ENCODE assay signal across 8 cellular contexts in the genomic region with DNA sequence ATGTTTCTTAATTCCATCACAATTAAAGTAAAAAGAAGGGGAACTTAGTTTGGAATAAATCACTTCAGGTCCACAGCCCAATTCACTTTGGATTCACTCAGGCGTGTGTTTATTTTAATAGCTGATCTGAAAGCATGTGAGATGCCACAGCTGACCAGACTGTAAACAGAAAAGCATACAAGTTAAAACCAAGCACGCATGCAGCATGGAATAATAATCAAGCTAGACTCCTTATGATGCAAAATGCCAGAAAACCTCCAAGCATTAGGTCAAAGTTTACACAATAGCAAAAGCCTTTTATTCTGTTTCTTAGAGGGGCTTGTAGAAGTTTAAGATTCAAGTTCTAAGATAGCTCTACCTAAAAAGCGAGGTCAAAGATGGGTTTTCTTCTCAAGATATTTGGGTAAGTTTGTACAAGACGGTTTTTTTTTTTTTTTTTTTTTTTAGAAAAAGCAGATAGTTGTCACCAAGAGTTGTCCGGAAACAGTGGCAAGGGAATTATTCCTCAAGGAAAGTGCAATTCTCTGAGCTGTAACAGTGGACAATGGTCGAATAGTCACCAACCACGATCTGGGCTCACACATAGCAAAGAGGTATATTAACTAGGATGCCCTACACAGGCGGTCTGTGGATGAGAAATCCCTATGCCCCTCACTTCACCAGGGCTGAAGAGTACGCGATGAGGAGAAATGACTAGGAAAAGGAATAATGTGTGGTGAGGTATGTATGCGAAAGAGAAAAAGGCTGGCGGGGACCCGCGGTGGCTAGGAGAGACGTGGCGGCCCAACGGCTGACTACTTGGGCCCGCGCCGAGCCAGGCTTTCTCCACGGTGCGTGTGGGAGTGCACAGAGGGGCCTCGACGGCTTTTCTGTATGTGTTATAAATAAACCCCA. TPM values are rescaled to one million over a fixed set of nuclear protein-coding genes. Genes with fewer than 3 reads are reported as not detected.
DNase-seq lines count a peak whose midpoint lies in the region; ATAC-seq and TF ChIP-seq lines count a peak whose summit lies in the region.

No MANE protein-coding gene starts in this region.

- peak overlapping the region; percentile 95 for H3K4me3 Mint-ChIP-seq in type B pancreatic cell
- H3K4me3 Mint-ChIP-seq in activated CD8-positive, alpha-beta T cell treated with anti-CD3 and anti-CD28 coated beads for 36 hours, result no peak overlapping the region

- peak overlapping the region; percentile 36 for H2AK5ac ChIP-seq in mesenchymal stem cell (ENCODE audit: low read length, severe bottlenecking)

- peak overlapping the region in 1 of 2 experiments; percentile 84 for H3K4ac ChIP-seq in mesenchymal stem cell (ENCODE audit: low read depth in 1 of 2, low read length in 2 of 2)

- no peaks in the 10 kb centered on the region for H3K4me1 Mint-ChIP-seq in type B pancreatic cell (ENCODE audit: unreplicated experiment)
- H3K4me1 Mint-ChIP-seq in activated CD8-positive, alpha-beta T cell treated with anti-CD3 and anti-CD28 coated beads for 36 hours (ENCODE audit: low read depth), result peaks cover 6% of the 10 kb centered on the region

- H2BK15ac ChIP-seq in mesenchymal stem cell (ENCODE audit: low read depth, poor library complexity, severe bottlenecking), result no peak overlapping the region

- H3K27ac ChIP-seq in duodenal mucosa (ENCODE audit: low read depth, low read length), result no peak overlapping the region
- peak overlapping the region; percentile 94 for H3K27ac ChIP-seq in mesenchymal stem cell (ENCODE audit: low read length, poor library complexity, severe bottlenecking)
- H3K27ac ChIP-seq in OCI-LY7 (ENCODE audit: low read depth, low read length, poor library complexity, severe bottlenecking), result no peak overlapping the region

- BruUV-seq in OCI-LY7 (replicated peaks; lab: Mats Ljungman, UMichigan), result no TSS peak

- H3K4me3 ChIP-seq in duodenal mucosa (ENCODE audit: low read depth in 1 of 2, low read length in 2 of 2) (peak overlapping the region; percentile 50 to 83), mesenchymal stem cell (ENCODE audit: insufficient read depth in 1 of 2, low read depth in 1 of 2, low read length in 2 of 2) (peak overlapping the region; percentile 39 to 79), OCI-LY7 (ENCODE audit: low read depth, low read length, poor library complexity, severe bottlenecking) (no peak overlapping the region)

- no peak overlapping the region for H3K27ac Mint-ChIP-seq in type B pancreatic cell
- H3K27ac Mint-ChIP-seq in activated CD8-positive, alpha-beta T cell treated with anti-CD3 and anti-CD28 coated beads for 36 hours, result no peak overlapping the region

- no peaks in the 10 kb centered on the region for H3K4me1 ChIP-seq in duodenal mucosa (ENCODE audit: control insufficient read depth in 1 of 2, insufficient read depth in 2 of 2, low read length in 2 of 2)
- no peaks in the 10 kb centered on the region for H3K4me1 ChIP-seq in mesenchymal stem cell (ENCODE audit: control insufficient read depth, insufficient read depth, low read depth, low read length)
- no peaks in the 10 kb centered on the region for H3K4me1 ChIP-seq in OCI-LY7 (ENCODE audit: insufficient read depth, low read length, poor library complexity, severe bottlenecking)

- no peaks in the 10 kb centered on the region for H3K27me3 Mint-ChIP-seq in type B pancreatic cell
- peaks cover 16% of the 10 kb centered on the region for H3K27me3 Mint-ChIP-seq in activated CD8-positive, alpha-beta T cell treated with anti-CD3 and anti-CD28 coated beads for 36 hours

- DNase-seq in SHP77 treated with DMSO at 0.1 percent for 48 hours (lab: John Stamatoyannopoulos, UW) (peak; percentile 29), SHP77 (lab: John Stamatoyannopoulos, UW) (no peak), mesenchymal stem cell (peak; percentile 82), type B pancreatic cell (ENCODE audit: extremely low spot score, unreplicated experiment) (no peak), OCI-LY7 (ENCODE audit: low spot score) (no peak)
- DNase-seq in activated CD8-positive, alpha-beta T cell treated with anti-CD3 and anti-CD28 coated beads for 36 hours, result no peak

- H2AFZ ChIP-seq in mesenchymal stem cell (ENCODE audit: low read depth, low read length), result peak overlapping the region; percentile 14
- no peak overlapping the region for H2AFZ ChIP-seq in OCI-LY7 (ENCODE audit: low read length)

- H3K4me2 ChIP-seq in mesenchymal stem cell (ENCODE audit: low read length, poor library complexity, severe bottlenecking) (peak overlapping the region; percentile 53), OCI-LY7 (ENCODE audit: low read length) (no peak overlapping the region)

- H3K27me3 ChIP-seq in duodenal mucosa (ENCODE audit: control insufficient read depth in 1 of 2, insufficient read depth in 2 of 2, low read length in 2 of 2), result no peaks in the 10 kb centered on the region
- no peaks in the 10 kb centered on the region for H3K27me3 ChIP-seq in mesenchymal stem cell (ENCODE audit: control insufficient read depth in 1 of 2, insufficient read depth in 1 of 2, low read length in 2 of 2)

- no peak overlapping the region for H3K23ac ChIP-seq in mesenchymal stem cell (ENCODE audit: low read length in 2 of 2)

- H3K36me3 ChIP-seq in duodenal mucosa (ENCODE audit: control insufficient read depth in 1 of 2, insufficient read depth in 2 of 2, low read length in 2 of 2), result no peaks in the 10 kb centered on the region
- H3K36me3 ChIP-seq in mesenchymal stem cell (ENCODE audit: control insufficient read depth in 1 of 2, insufficient read depth in 2 of 2, low read depth in 1 of 2, low read length in 2 of 2), result no peaks in the 10 kb centered on the region
- no peaks in the 10 kb centered on the region for H3K36me3 ChIP-seq in OCI-LY7 (ENCODE audit: insufficient read depth, low read length)

- H2BK12ac ChIP-seq in mesenchymal stem cell (ENCODE audit: low read length in 2 of 2), result peak overlapping the region in 1 of 2 experiments; percentile 78

- H3K9me2 ChIP-seq in OCI-LY7 (ENCODE audit: insufficient read depth, low read length), result no peaks in the 10 kb centered on the region

- H3K9ac ChIP-seq in duodenal mucosa (ENCODE audit: low read depth in 1 of 2, low read length in 2 of 2) (no peak overlapping the region), mesenchymal stem cell (ENCODE audit: low read length) (peak overlapping the region; percentile 67)

- no peaks in the 10 kb centered on the region for H4K20me1 ChIP-seq in OCI-LY7 (ENCODE audit: insufficient read depth, low read length)

- intact Hi-C loops in OCI-LY7 (cut with micrococcal nuclease; ENCODE audit: unreplicated experiment), result no loop called here
- intact Hi-C loops in activated CD8-positive, alpha-beta T cell treated with anti-CD3 and anti-CD28 coated beads for 36 hours (cut with micrococcal nuclease), result no loop called here

- H4K8ac ChIP-seq in mesenchymal stem cell (ENCODE audit: low read length), result peak overlapping the region; percentile 88

- no peak overlapping the region for H2BK120ac ChIP-seq in mesenchymal stem cell (ENCODE audit: low read depth, low read length)

- TF ChIP-seq CTCF in type B pancreatic cell (conservative IDR thresholded peaks at IDR 0.05) (no peak), OCI-LY7 (conservative IDR thresholded peaks at IDR 0.05; ENCODE audit: low read length) (no peak)
- no peak for TF ChIP-seq CTCF in activated CD8-positive, alpha-beta T cell treated with anti-CD3 and anti-CD28 coated beads for 36 hours (IDR thresholded peaks at IDR 0.05)

- no peaks in the 10 kb centered on the region for H3K36me3 Mint-ChIP-seq in type B pancreatic cell
- H3K36me3 Mint-ChIP-seq in activated CD8-positive, alpha-beta T cell treated with anti-CD3 and anti-CD28 coated beads for 36 hours (ENCODE audit: low read depth), result no peaks in the 10 kb centered on the region

- ATAC-seq in activated CD8-positive, alpha-beta T cell treated with anti-CD3 and anti-CD28 coated beads for 36 hours, result no peak
- no peak for ATAC-seq in HG03097 (IDR thresholded peaks at IDR 0.05; ENCODE audit: low FRiP score, unreplicated experiment)

- peak overlapping the region in 1 of 2 experiments; percentile 79 for H3K14ac ChIP-seq in mesenchymal stem cell (ENCODE audit: low read length in 2 of 2)

- peak overlapping the region; percentile 83 to 91 for H3K18ac ChIP-seq in mesenchymal stem cell (ENCODE audit: low read depth in 1 of 2, low read length in 2 of 2)

- no peaks in the 10 kb centered on the region for H3K79me1 ChIP-seq in mesenchymal stem cell (replicated peaks; ENCODE audit: low read length, poor library complexity, severe bottlenecking)

- no peaks in the 10 kb centered on the region for H3K79me2 ChIP-seq in OCI-LY7 (ENCODE audit: insufficient read depth, low read depth, low read length)

- H3K9me3 ChIP-seq in duodenal mucosa (ENCODE audit: control insufficient read depth in 1 of 2, low read length in 2 of 2) (no peaks in the 10 kb centered on the region), mesenchymal stem cell (ENCODE audit: control insufficient read depth, low read length) (no peaks in the 10 kb centered on the region), OCI-LY7 (ENCODE audit: low read length) (no peaks in the 10 kb centered on the region)

- POLR2A ChIA-PET in OCI-LY7 (lab: Charles Lee), result no interaction called here
- POLR2A ChIA-PET in activated CD8-positive, alpha-beta T cell treated with anti-CD3 and anti-CD28 coated beads for 36 hours (lab: Charles Lee), result no interaction called here

- CTCF ChIA-PET in OCI-LY7 (lab: Charles Lee; ENCODE audit: unreplicated experiment), result no interaction called here
- CTCF ChIA-PET in activated CD8-positive, alpha-beta T cell treated with anti-CD3 and anti-CD28 coated beads for 36 hours (lab: Charles Lee), result no interaction called here

- H3K9me3 Mint-ChIP-seq in type B pancreatic cell, result peaks cover 5% of the 10 kb centered on the region
- no peaks in the 10 kb centered on the region for H3K9me3 Mint-ChIP-seq in activated CD8-positive, alpha-beta T cell treated with anti-CD3 and anti-CD28 coated beads for 36 hours

- H4K91ac ChIP-seq in mesenchymal stem cell (ENCODE audit: low read length), result peak overlapping the region; percentile 75

- WGBS in mesenchymal stem cell, result 11% methylated on average over 14 of the region's 24 CpGs

- H2BK5ac ChIP-seq in mesenchymal stem cell (ENCODE audit: low read depth, low read length, poor library complexity, severe bottlenecking), result no peak overlapping the region

RNA-seq across cellular contexts. Expression of a gene that starts 0.7 kb away (rescaled TPM):
- 19.5 TPM for polyA plus RNA-seq in mesenchymal stem cell (2013, experiment 1 of 2)
- 20.5 TPM for polyA plus RNA-seq in mesenchymal stem cell (2013, experiment 2 of 2)
- total RNA-seq in type B pancreatic cell (ENCODE audit: low replicate concordance) (6.3 and 8.2 TPM in 2 replicates), OCI-LY7 (2022) (not detected in 2 replicates)
- not detected in 2 replicates for total RNA-seq in OCI-LY7 (2014; rRNA removed; shearing (Covaris generic))
- not detected for total RNA-seq in activated CD8-positive, alpha-beta T cell treated with anti-CD3 and anti-CD28 coated beads for 36 hours

Comparison
In these comparisons a context has a peak if more than half of its experiments do, and no peak if none do; other contexts are left out.
1. DNase-seq: peak in SHP77 treated with DMSO at 0.1 percent for 48 hours (single experiment) and mesenchymal stem cell (single experiment); none in SHP77 (0 of 2), type B pancreatic cell (single experiment), OCI-LY7 (single experiment) and activated CD8-positive, alpha-beta T cell treated with anti-CD3 and anti-CD28 coated beads for 36 hours (single experiment).